ENCODE assay signal across 8 cellular contexts in the genomic region with DNA sequence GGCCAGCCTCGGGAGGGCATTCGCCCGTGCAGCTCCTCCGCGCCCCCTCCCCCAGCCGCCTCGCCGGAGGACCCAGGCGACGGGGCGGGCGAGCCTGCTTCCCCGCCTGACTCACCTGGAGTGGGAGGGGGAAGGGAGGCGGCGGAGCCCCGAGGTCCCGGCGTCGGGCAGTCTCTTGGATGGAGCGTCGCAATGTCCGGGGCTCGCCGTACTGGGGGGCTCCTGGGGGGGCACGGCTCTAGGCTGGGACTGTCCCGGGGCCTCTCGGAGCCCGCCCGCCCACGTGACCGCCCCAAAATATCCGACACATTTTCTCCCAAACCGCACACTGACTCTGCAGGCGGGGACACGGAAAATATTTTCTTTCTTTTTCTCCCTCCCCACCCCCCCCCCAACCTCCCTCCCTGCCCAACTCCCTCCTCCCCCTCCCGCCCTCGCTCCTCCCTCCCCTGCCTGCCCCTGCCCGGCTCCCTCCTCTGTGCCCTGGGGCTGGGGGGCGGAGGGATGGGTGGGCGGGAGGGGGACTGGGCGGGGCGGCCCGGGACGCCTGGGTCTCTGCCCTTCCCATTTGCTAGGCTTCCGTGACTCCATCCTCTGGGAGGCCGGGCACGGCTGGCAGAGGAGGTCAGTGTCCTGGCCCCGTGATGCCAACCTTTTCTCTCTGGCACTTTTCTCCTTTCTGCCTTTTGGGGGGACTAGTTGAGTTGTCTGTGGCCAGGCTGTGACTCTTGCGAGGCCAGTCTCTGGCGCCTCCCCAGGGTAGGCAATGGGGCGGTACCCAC. TPM values are rescaled to one million over a fixed set of nuclear protein-coding genes. Genes with fewer than 3 reads are reported as not detected.
DNase-seq lines count a peak whose midpoint lies in the region; ATAC-seq, FAIRE-seq and TF ChIP-seq lines count a peak whose summit lies in the region.

Gene RARG, minus strand, starts transcription at position 351 of the 782 bp plus-strand sequence. CDS start 4,664 bp downstream, outside the sequence.

- no peaks in the 10 kb centered on the region for H3K27me3 Mint-ChIP-seq in activated T-cell treated with anti-CD3 and anti-CD28 coated beads, Interleukin-2, amount 50 U/mL, for 24 hours

- no peak for TF ChIP-seq POLR2A in GM12891 (IDR thresholded peaks at IDR 0.05; ENCODE audit: low read depth, low read length)

- peak within 1 kb of the TSS; percentile 72 for H3K9ac ChIP-seq in mucosa of stomach (ENCODE audit: low read length)
- peak within 1 kb of the TSS in 4 of 5 donors; percentile 3 to 64 (median 58) for H3K9ac ChIP-seq in subcutaneous abdominal adipose tissue (ENCODE audit: low read length in 5 of 5)

- H3K27ac ChIP-seq in epithelial cell of prostate: peak within 1 kb of the TSS; percentile 93
- peak within 1 kb of the TSS; percentile 23 for H3K27ac ChIP-seq in subcutaneous abdominal adipose tissue (ENCODE audit: low read depth, low read length)

- FAIRE-seq in GM12891 (lab: Jason Lieb, UNC): no peak

- H3K27ac Mint-ChIP-seq in activated T-cell treated with anti-CD3 and anti-CD28 coated beads, Interleukin-2, amount 50 U/mL, for 24 hours: peak within 1 kb of the TSS; percentile 90

- H3K4me1 Mint-ChIP-seq in activated T-cell treated with anti-CD3 and anti-CD28 coated beads, Interleukin-2, amount 50 U/mL, for 24 hours (ENCODE audit: low read depth): peaks cover 80% of the 10 kb centered on the region

- ATAC-seq in GM18520 (IDR thresholded peaks at IDR 0.05; ENCODE audit: unreplicated experiment) (no peak), GM21367 (IDR thresholded peaks at IDR 0.05; ENCODE audit: unreplicated experiment) (no peak)

- peaks cover 5% of the 10 kb centered on the region for H3K36me3 ChIP-seq in mucosa of stomach (ENCODE audit: control insufficient read depth, insufficient read depth, low read length)
- H3K36me3 ChIP-seq in subcutaneous abdominal adipose tissue (ENCODE audit: control insufficient read depth in 5 of 5, insufficient read depth in 5 of 5, low read length in 5 of 5): peaks cover 0 to 2% (median 0%) of the 10 kb centered on the region in 5 donors

- DNase-seq in GM12891 (ENCODE audit: insufficient read length, low spot score): peak; percentile 57
- DNase-seq in NCI-H2196 treated with DMSO at 0.1 percent for 48 hours (lab: John Stamatoyannopoulos, UW; ENCODE audit: unreplicated experiment): peak; percentile 56
- peak; percentile 84 for DNase-seq in activated T-cell treated with anti-CD3 and anti-CD28 coated beads, Interleukin-2, amount 50 U/mL, for 24 hours
- DNase-seq in epithelial cell of prostate (ENCODE audit: low read depth, low spot score): no peak

- H3K9me3 ChIP-seq in mucosa of stomach (ENCODE audit: control insufficient read depth, low read length): no peaks in the 10 kb centered on the region
- H3K9me3 ChIP-seq in subcutaneous abdominal adipose tissue (ENCODE audit: control insufficient read depth in 5 of 5, low read length in 5 of 5): no peaks in the 10 kb centered on the region

- H3K9me3 Mint-ChIP-seq in activated T-cell treated with anti-CD3 and anti-CD28 coated beads, Interleukin-2, amount 50 U/mL, for 24 hours: no peaks in the 10 kb centered on the region

- peaks cover 60% of the 10 kb centered on the region for H3K4me1 ChIP-seq in mucosa of stomach (ENCODE audit: control insufficient read depth, insufficient read depth, low read length)
- H3K4me1 ChIP-seq in subcutaneous abdominal adipose tissue (ENCODE audit: control insufficient read depth in 5 of 5, insufficient read depth in 5 of 5, low read length in 5 of 5): peaks cover 2 to 32% (median 28%) of the 10 kb centered on the region in 5 donors

- H3K36me3 Mint-ChIP-seq in activated T-cell treated with anti-CD3 and anti-CD28 coated beads, Interleukin-2, amount 50 U/mL, for 24 hours (ENCODE audit: low read depth): peaks cover 1% of the 10 kb centered on the region

- peak within 1 kb of the TSS; percentile 80 for H3K4me3 Mint-ChIP-seq in activated T-cell treated with anti-CD3 and anti-CD28 coated beads, Interleukin-2, amount 50 U/mL, for 24 hours

- H3K4me3 ChIP-seq in mucosa of stomach (ENCODE audit: low read length): peak within 1 kb of the TSS; percentile 67
- H3K4me3 ChIP-seq in subcutaneous abdominal adipose tissue (ENCODE audit: low read depth in 1 of 5, low read length in 5 of 5): peak within 1 kb of the TSS; percentile 55 to 66 (median 58)

- H3K27me3 ChIP-seq in mucosa of stomach (ENCODE audit: control insufficient read depth, insufficient read depth, low read length) (no peaks in the 10 kb centered on the region), subcutaneous abdominal adipose tissue (ENCODE audit: control insufficient read depth in 5 of 5, insufficient read depth in 4 of 5, low read length in 5 of 5) (peaks cover 0 to 22% (median 4%) of the 10 kb centered on the region in 5 donors)

TF ChIP-seq in GM12891, 5 proteins besides CTCF, POLR2A, EP300 and RAD21:
- TF ChIP-seq PAX5 (IDR thresholded peaks at IDR 0.05; ENCODE audit: insufficient read depth, low read length, severe bottlenecking) (no peak), TAF1 (IDR thresholded peaks at IDR 0.05; ENCODE audit: low read depth, low read length) (no peak), POLR2AphosphoS5 (IDR thresholded peaks at IDR 0.05; ENCODE audit: low read depth, low read length) (no peak), POU2F2 (IDR thresholded peaks at IDR 0.05; ENCODE audit: low read depth, low read length) (no peak), SPI1 (IDR thresholded peaks at IDR 0.05; ENCODE audit: low read depth, low read length) (no peak)

RNA-seq across cellular contexts. Expression of gene RARG, which starts in this region (rescaled TPM):
- 4.0 TPM for polyA plus RNA-seq in GM12891 (2012; ENCODE audit: low read depth, missing spikeins)
